In the genomic region with DNA sequence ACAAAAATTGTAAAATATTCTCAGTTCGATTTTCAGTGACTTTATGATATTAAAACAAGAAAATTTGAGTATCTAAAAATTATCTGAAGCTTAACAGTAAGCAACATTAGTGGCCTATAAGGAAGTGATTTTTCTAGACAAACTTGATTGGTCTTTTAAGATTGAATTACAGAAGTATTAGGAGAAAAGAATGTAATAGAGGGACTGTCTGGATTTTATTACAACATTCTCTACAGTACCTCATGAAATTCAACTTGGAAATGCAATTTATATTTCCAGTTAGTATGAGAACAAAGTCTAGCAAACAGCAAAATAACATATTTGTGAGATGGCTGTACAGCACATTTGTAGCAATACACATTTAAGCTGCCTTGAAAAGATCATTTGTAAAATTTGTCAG, we compare ENCODE assay signal across 24 cellular contexts. TPM values are rescaled to one million over a fixed set of nuclear protein-coding genes. Genes with fewer than 3 reads are reported as not detected.
A peak's percentile ranks its signal among the peaks of the same experiment; 100 is the strongest.
DNase-seq lines count a peak whose midpoint lies in the region; ATAC-seq, FAIRE-seq and TF ChIP-seq lines count a peak whose summit lies in the region.
"Had no signal": no experiment of that assay in that cellular context is flagged by ENCODE, and none has a peak within 500 bp of the region (broad histone marks: within the 10 kb centered on the region; RNA-seq: fewer than 3 reads in every experiment).

No MANE protein-coding gene starts in this region.

- H3K27ac Mint-ChIP-seq in T-helper 17 cell (peak overlapping the region; percentile 51), glutamatergic neuron (ENCODE audit: unreplicated experiment) (peak overlapping the region; percentile 50)
- H3K27ac Mint-ChIP-seq: CD8-positive, alpha-beta T cell; T-cell had no signal

- DNase-seq in H54 (ENCODE audit: insufficient read length, low spot score): no peak
- DNase-seq in T-helper 17 cell: no peak
- DNase-seq in glutamatergic neuron: no peak
- no peak for DNase-seq in NCI-H1092 (lab: John Stamatoyannopoulos, UW)
- DNase-seq in left cardiac atrium: no peak
- no peak for DNase-seq in GM10266 (ENCODE audit: extremely low spot score)
- DNase-seq in activated effector memory CD4-positive, alpha-beta T cell treated with anti-CD3 and anti-CD28 coated beads, Interleukin-2, amount 50 U/mL, for 16 hours: no peak
- DNase-seq: CD8-positive, alpha-beta T cell; DND-41; Kasumi-1; MM.1S; NCI-H1092 treated with DMSO at 0.1 percent for 48 hours; NCI-H1436 treated with DMSO at 0.1 percent for 48 hours; NCI-H2029; NCI-H226; NCI-H510A treated with DMSO at 0.1 percent for 48 hours; NCI-H748 treated with DMSO at 0.1 percent for 48 hours; PC-9; RPMI8226; SHP77; T-cell had no signal

- no peaks in the 10 kb centered on the region for H3K9me3 ChIP-seq in T-helper 17 cell (ENCODE audit: control insufficient read depth, low read length, poor library complexity, severe bottlenecking)
- H3K9me3 ChIP-seq: BLaER1 treated with 17β-estradiol and CSF1 and Interleukin-3, amounts not matched to agents 10 nM and 100 nM had no signal

- TF ChIP-seq POLR2A in H54 (IDR thresholded peaks at IDR 0.05; ENCODE audit: low read depth, low read length): no peak

- peak; percentile 69 for FAIRE-seq in H54 (lab: Jason Lieb, UNC)
- FAIRE-seq: GM12892, H1 had no signal

- H3K4me3 Mint-ChIP-seq in T-helper 17 cell (no peak overlapping the region), glutamatergic neuron (ENCODE audit: unreplicated experiment) (no peak overlapping the region)
- H3K4me3 Mint-ChIP-seq: CD8-positive, alpha-beta T cell; T-cell had no signal

- H3K36me3 Mint-ChIP-seq in T-helper 17 cell (ENCODE audit: low read depth) (peaks cover 4% of the 10 kb centered on the region), glutamatergic neuron (ENCODE audit: unreplicated experiment) (no peaks in the 10 kb centered on the region)
- H3K36me3 Mint-ChIP-seq: CD8-positive, alpha-beta T cell had no signal

- H3K9me3 Mint-ChIP-seq in glutamatergic neuron (ENCODE audit: unreplicated experiment): peaks cover 16% of the 10 kb centered on the region
- H3K9me3 Mint-ChIP-seq: CD8-positive, alpha-beta T cell; T-cell had no signal

- H3K27me3 Mint-ChIP-seq in T-helper 17 cell: no peaks in the 10 kb centered on the region
- H3K27me3 Mint-ChIP-seq in glutamatergic neuron (ENCODE audit: unreplicated experiment): peaks cover 8% of the 10 kb centered on the region
- H3K27me3 Mint-ChIP-seq: T-cell had no signal

- no peak for TF ChIP-seq CTCF in glutamatergic neuron (IDR thresholded peaks at IDR 0.05; ENCODE audit: partially characterized antibody, unreplicated experiment)
- no peak for TF ChIP-seq CTCF in GM10266 (IDR thresholded peaks at IDR 0.05; ENCODE audit: control insufficient read depth, insufficient read depth, low read depth, missing control alignments)

- H3K4me1 Mint-ChIP-seq in T-helper 17 cell: peaks cover 22% of the 10 kb centered on the region
- peaks cover 46% of the 10 kb centered on the region for H3K4me1 Mint-ChIP-seq in glutamatergic neuron (ENCODE audit: low read depth, unreplicated experiment)

- no peak for ATAC-seq in T-helper 17 cell
- no peak for ATAC-seq in left cardiac atrium
- ATAC-seq: CD8-positive, alpha-beta T cell; T-cell had no signal

- intact Hi-C loops in left cardiac atrium (cut with DNase I): no loop called here

RNA-seq across cellular contexts. Expression of a gene that starts 18.8 kb away (rescaled TPM):
- 10 to 100 TPM; 21.1 TPM for total RNA-seq in T-helper 17 cell
- 47.1 TPM for total RNA-seq in glutamatergic neuron (ENCODE audit: unreplicated experiment)
- 10 to 100 TPM; 25.4 to 34.1 TPM for total RNA-seq in left cardiac atrium
